In the genomic region with DNA sequence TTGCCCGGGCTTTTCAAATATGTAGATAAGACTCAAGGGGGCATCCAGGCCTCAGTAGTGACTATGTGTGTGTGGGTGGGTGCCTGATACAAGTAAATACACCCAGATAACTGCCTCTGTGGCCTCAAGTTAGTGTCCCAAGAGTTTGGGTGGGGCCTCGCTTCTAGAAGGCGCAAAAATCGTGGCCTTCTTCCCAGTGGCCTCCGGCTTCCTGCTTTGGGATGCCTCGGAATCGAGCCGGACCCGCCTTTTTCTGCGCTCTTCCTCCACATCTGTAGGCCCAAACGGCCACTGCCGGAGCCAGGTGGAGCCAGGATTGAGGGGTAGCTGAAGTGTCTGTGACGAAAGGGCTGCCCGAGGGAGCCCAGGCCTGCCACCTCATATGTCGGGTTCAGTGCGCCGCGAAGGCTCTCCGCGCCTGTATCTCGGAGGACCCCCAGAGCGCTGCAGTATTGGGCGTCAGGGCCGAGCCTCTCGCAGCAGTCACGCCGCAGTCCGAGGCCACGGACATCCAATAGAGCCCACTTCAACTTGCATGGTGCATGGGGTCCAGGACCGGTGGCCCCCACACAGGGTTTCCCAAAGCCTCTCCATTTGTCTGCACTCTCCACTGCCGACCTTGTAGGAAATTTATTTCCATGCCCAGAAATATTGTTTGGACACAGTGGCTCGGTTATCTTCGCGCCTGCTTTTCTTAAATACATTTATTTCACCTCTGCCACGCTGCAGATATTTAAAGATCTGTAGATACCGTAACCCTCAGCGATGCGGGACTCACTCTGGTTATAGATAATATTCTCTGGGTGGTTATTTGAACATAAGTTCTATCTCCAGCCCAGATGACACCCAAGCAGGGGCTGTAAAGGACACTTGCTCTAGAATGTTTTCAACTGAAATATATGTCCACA, we compare ENCODE assay signal across 18 cellular contexts. TPM values are rescaled to one million over a fixed set of nuclear protein-coding genes. Genes with fewer than 3 reads are reported as not detected.
DNase-seq lines count a peak whose midpoint lies in the region; ATAC-seq and TF ChIP-seq lines count a peak whose summit lies in the region.
"Had no signal": no experiment of that assay in that cellular context is flagged by ENCODE, and none has a peak within 500 bp of the region (broad histone marks: within the 10 kb centered on the region; RNA-seq: fewer than 3 reads in every experiment).

No MANE protein-coding gene starts in this region.

- H3K27ac ChIP-seq in HUES6 (ENCODE audit: low read depth, low read length): no peak overlapping the region
- peak overlapping the region; percentile 97 for H3K27ac ChIP-seq in lower lobe of right lung
- H3K27ac ChIP-seq in tibial nerve: peak overlapping the region in 3 of 4 donors; percentile 93 to 97 (median 97)

- ATAC-seq in lower lobe of right lung: no peak
- ATAC-seq: right cardiac atrium had no signal

- H3K27me3 Mint-ChIP-seq in brain: peaks cover 98% of the 10 kb centered on the region

- no peak for TF ChIP-seq POLR2A in tibial nerve (IDR thresholded peaks at IDR 0.05)

- TF ChIP-seq CTCF in brain (conservative IDR thresholded peaks at IDR 0.05): no peak
- no peak for TF ChIP-seq CTCF in lower lobe of right lung (IDR thresholded peaks at IDR 0.05)
- no peak for TF ChIP-seq CTCF in tibial nerve (IDR thresholded peaks at IDR 0.05)

- H3K27me3 ChIP-seq in HUES6 (ENCODE audit: control insufficient read depth, insufficient read depth, low read length) (peaks cover 92% of the 10 kb centered on the region), lower lobe of right lung (ENCODE audit: low read depth) (peaks cover 10% of the 10 kb centered on the region), tibial nerve (peaks cover 0 to 4% of the 10 kb centered on the region in 2 donors)

- H3K9me3 ChIP-seq in HUES6 (ENCODE audit: control insufficient read depth, insufficient read depth, low read depth, low read length): no peaks in the 10 kb centered on the region
- no peaks in the 10 kb centered on the region for H3K9me3 ChIP-seq in lower lobe of right lung
- H3K9me3 ChIP-seq in tibial nerve: no peaks in the 10 kb centered on the region
- H3K9me3 ChIP-seq: HAP-1 had no signal

- H3K4me3 ChIP-seq in HUES6 (ENCODE audit: low read depth, low read length): peak overlapping the region; percentile 78; the same call in 1 of the 2 replicates
- H3K4me3 ChIP-seq in lower lobe of right lung: peak overlapping the region; percentile 93
- H3K4me3 ChIP-seq in tibial nerve: no peak overlapping the region
- H3K4me3 ChIP-seq: HAP-1 had no signal

- intact Hi-C loops in lower lobe of right lung (cut with DNase I): loop anchor here (5.0 to 10.0 kb wide), 2 partner anchors 621 to 898 kb away; no protein-coding TSS in a partner anchor

- 90 to 91% methylated on average over 32 to 38 of the region's 38 CpGs for WGBS in tibial nerve, 2 donors

- H3K27ac Mint-ChIP-seq in brain: peak overlapping the region in 4 of 5 experiments; percentile 85 to 97 (median 94)
- H3K27ac Mint-ChIP-seq: stimulated activated naive CD8-positive, alpha-beta T cell treated with anti-CD3 and anti-CD28 coated beads, Interleukin-15, Interleukin-2, amounts not matched to agents 100 ng/mL and 50 ng/mL, for 24 hours had no signal

- H3K36me3 Mint-ChIP-seq in brain: no peaks in the 10 kb centered on the region

- peaks cover 41% of the 10 kb centered on the region for H3K4me1 Mint-ChIP-seq in brain

- H3K4me1 ChIP-seq in HUES6 (ENCODE audit: control insufficient read depth, insufficient read depth, low read length): peaks cover 49% of the 10 kb centered on the region
- peaks cover 16% of the 10 kb centered on the region for H3K4me1 ChIP-seq in lower lobe of right lung
- peaks cover 0 to 45% (median 6%) of the 10 kb centered on the region in 4 donors for H3K4me1 ChIP-seq in tibial nerve

- H3K36me3 ChIP-seq in HUES6 (ENCODE audit: control insufficient read depth, insufficient read depth, low read length) (no peaks in the 10 kb centered on the region), lower lobe of right lung (no peaks in the 10 kb centered on the region), tibial nerve (no peaks in the 10 kb centered on the region)
- H3K36me3 ChIP-seq: HAP-1 had no signal

- peak overlapping the region in 4 of 5 experiments; percentile 80 to 92 (median 88) for H3K4me3 Mint-ChIP-seq in brain

- DNase-seq in lower lobe of right lung (no peak), tibial nerve (ENCODE audit: low spot score in 2 of 2) (no peak), NCI-H1436 treated with DMSO at 0.1 percent for 48 hours (lab: John Stamatoyannopoulos, UW) (no peak), GOT3 (lab: John Stamatoyannopoulos, UW) (no peak)
- no peak for DNase-seq in activated CD4-positive, CD25-positive, alpha-beta regulatory T cell treated with anti-CD3 and anti-CD28 coated beads, Interleukin-2, amount 50 U/mL, for 72 hours
- DNase-seq: activated CD4-positive, alpha-beta T cell treated with anti-CD3 and anti-CD28 coated beads for 4 hours; activated effector memory CD4-positive, alpha-beta T cell treated with Interleukin-2 at 50 U/mL for 16 hours; GF-D8; NCI-H1092; NCI-H524; RPMI8226 had no signal

- H3K9ac ChIP-seq in HUES6 (ENCODE audit: low read length): peak overlapping the region; percentile 20

- no peak for TF ChIP-seq EP300 in tibial nerve (IDR thresholded peaks at IDR 0.05)

- peaks cover 0 to 8% (median 0%) of the 10 kb centered on the region in 5 experiments for H3K9me3 Mint-ChIP-seq in brain
- H3K9me3 Mint-ChIP-seq: stimulated activated naive CD8-positive, alpha-beta T cell treated with anti-CD3 and anti-CD28 coated beads, Interleukin-15, Interleukin-2, amounts not matched to agents 100 ng/mL and 50 ng/mL, for 24 hours had no signal

RNA-seq across cellular contexts. Expression of a gene that starts 4.8 kb away (rescaled TPM):
- 7.6 TPM for polyA plus RNA-seq in brain (ENCODE audit: insufficient read depth, low read depth, low replicate concordance)
- total RNA-seq in lower lobe of right lung (28.3 TPM), tibial nerve (10 to 100 TPM in 3 of 4 donors, 1 to 10 TPM in 1; 9.9 to 15.9 (median 12.0) TPM)
- total RNA-seq: T-helper 1 cell treated with Interleukin-12 subunit alpha and Interleukin-12 subunit beta and Interleukin-4 antibody, amounts not matched to agents 30 ng/mL and 1 ng/mL, for 36 hours had no signal

RNA-seq across cellular contexts. Expression of a gene that starts 25.0 kb away (rescaled TPM):
- polyA plus RNA-seq in brain (ENCODE audit: insufficient read depth, low read depth, low replicate concordance): 8.3 TPM
- total RNA-seq in lower lobe of right lung: 29.9 TPM
- 10 to 100 TPM in 3 of 4 donors, 1 to 10 TPM in 1; 9.8 to 18.6 (median 15.8) TPM for total RNA-seq in tibial nerve
- total RNA-seq: HT1080; T-helper 1 cell treated with Interleukin-12 subunit alpha and Interleukin-12 subunit beta and Interleukin-4 antibody, amounts not matched to agents 30 ng/mL and 1 ng/mL, for 36 hours had no signal

Comparison
In these comparisons a context has a peak if more than half of its experiments do, and no peak if none do; other contexts are left out.
1. H3K4me3 ChIP-seq: peak in HUES6 (single experiment) and lower lobe of right lung (single experiment); none in tibial nerve (0 of 4).